In genomic region chr2:100545197-100545596, GRCh38 we compare ENCODE assay signal across 33 cellular contexts.
"Had no signal": no experiment of that assay in that cellular context is flagged by ENCODE, and none has a peak within 500 bp of the region (broad histone marks: within the 10 kb centered on the region; RNA-seq: fewer than 3 reads in every experiment).

No MANE protein-coding gene starts in this region.

- H3K4me1 ChIP-seq: adrenal gland, body of pancreas, breast epithelium had no signal

- H3K27me3 ChIP-seq: adrenal gland, body of pancreas, brain microvascular endothelial cell, breast epithelium had no signal

- FAIRE-seq: astrocyte, TTC549 had no signal

- H3K27ac ChIP-seq: adrenal gland, body of pancreas, brain microvascular endothelial cell, breast epithelium, VCaP had no signal

- H3K36me3 ChIP-seq: adrenal gland, brain microvascular endothelial cell, breast epithelium had no signal

- H3K9me3 ChIP-seq: adrenal gland, body of pancreas, breast epithelium had no signal

- H3K4me3 ChIP-seq: adrenal gland, body of pancreas, breast epithelium had no signal

- ATAC-seq: activated CD8-positive, alpha-beta T cell treated with anti-CD3 and anti-CD28 coated beads for 36 hours; activated naive CD4-positive, alpha-beta T cell treated with anti-CD3 and anti-CD28 coated beads, Interleukin-2, amount 50 U/mL, for 72 hours; activated T-cell treated with anti-CD3 and anti-CD28 coated beads, Interleukin-2, amount 50 U/mL, for 4 hours; activated T-cell treated with anti-CD3 and anti-CD28 coated beads, Interleukin-2, amount 50 U/mL, for 72 hours; activated T-helper 17 cell treated with anti-CD3 and anti-CD28 coated beads, Interleukin-2, amount 50 U/mL, for 72 hours; body of pancreas had no signal

- DNase-seq: activated B cell treated with CpG ODN at 0.5 μM for 24 hours; activated CD4-positive, alpha-beta memory T cell treated with anti-CD3 and anti-CD28 coated beads for 36 hours; activated CD4-positive, alpha-beta T cell treated with anti-CD3 and anti-CD28 coated beads for 4 hours; activated CD4-positive, alpha-beta T cell treated with anti-CD3 and anti-CD28 coated beads, Interleukin-2, amount 10 ng/mL, durations not matched to agents 24 days and 14 days; activated CD4-positive, alpha-beta T cell treated with anti-CD3 and anti-CD28 coated beads, Interleukin-2, amount 50 U/mL, for 1 hour; activated CD4-positive, alpha-beta T cell treated with anti-CD3 and anti-CD28 coated beads, Interleukin-2, amount 50 U/mL, for 4 hours; activated CD4-positive, CD25-positive, alpha-beta regulatory T cell treated with anti-CD3 and anti-CD28 coated beads, Interleukin-2, amount 50 U/mL, for 72 hours; activated CD8-positive, alpha-beta memory T cell treated with anti-CD3 and anti-CD28 coated beads, Interleukin-2, amount 50 U/mL, for 4 hours; activated CD8-positive, alpha-beta T cell treated with anti-CD3 and anti-CD28 coated beads for 36 hours; activated effector memory CD4-positive, alpha-beta T cell treated with anti-CD3 and anti-CD28 coated beads, Interleukin-2, amount 50 U/mL, for 16 hours; activated gamma-delta T cell treated with Interleukin-2 at 50 U/mL for 16 hours; activated naive CD4-positive, alpha-beta T cell; activated naive CD4-positive, alpha-beta T cell treated with anti-CD3 and anti-CD28 coated beads for 36 hours; activated naive CD4-positive, alpha-beta T cell treated with anti-CD3 and anti-CD28 coated beads, Interleukin-2, amount 50 U/mL, for 16 hours; activated naive CD8-positive, alpha-beta T cell treated with anti-CD3 and anti-CD28 coated beads for 36 hours; activated T-cell treated with anti-CD3 and anti-CD28 coated beads for 4 hours; activated T-cell treated with anti-CD3 and anti-CD28 coated beads, Interleukin-2, amount 50 U/mL, for 1 hour; activated T-cell treated with anti-CD3 and anti-CD28 coated beads, Interleukin-2, amount 50 U/mL, for 4 hours; activated T-cell treated with anti-CD3 and anti-CD28 coated beads, Interleukin-2, amount 50 U/mL, for 72 hours; adrenal gland; amniotic stem cell; aorta; body of pancreas; brain microvascular endothelial cell; central memory CD4-positive, alpha-beta T cell; T-helper 2 cell; T-helper 9 cell had no signal
